14 cellular contexts compared by ENCODE assay signal in the genomic region with DNA sequence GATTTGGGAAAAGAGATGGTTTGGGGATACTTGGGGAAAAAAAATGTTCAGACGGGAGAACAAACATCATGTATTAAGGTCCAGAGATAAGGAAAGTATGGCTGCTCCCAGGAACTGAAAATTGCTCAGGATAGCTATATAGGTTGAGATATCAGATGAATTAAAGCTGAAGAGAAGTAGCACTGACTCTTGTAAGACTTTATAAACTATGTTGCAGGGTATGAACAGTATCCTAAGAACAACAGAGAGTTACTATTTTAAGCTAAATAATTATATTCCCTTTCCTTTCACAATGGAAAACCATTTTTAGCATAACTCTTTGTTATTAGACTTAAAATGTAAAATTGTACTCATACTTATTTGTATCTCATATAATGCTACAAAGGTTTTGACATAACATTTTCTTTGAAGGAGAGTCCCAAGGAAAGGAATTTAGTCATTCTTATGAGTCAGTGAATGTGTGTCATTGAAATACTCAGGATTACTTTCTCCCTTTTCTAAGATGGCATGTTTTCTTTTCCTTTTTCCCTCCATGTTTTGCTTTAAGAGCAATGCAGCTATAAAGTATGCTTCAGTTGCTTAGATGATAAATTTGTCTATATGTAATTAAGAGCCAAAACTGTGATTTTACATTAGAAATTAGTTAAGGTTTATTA.
DNase-seq lines count a peak whose midpoint lies in the region; ATAC-seq and TF ChIP-seq lines count a peak whose summit lies in the region.
"Had no signal": no experiment of that assay in that cellular context is flagged by ENCODE, and none has a peak within 500 bp of the region (broad histone marks: within the 10 kb centered on the region; RNA-seq: fewer than 3 reads in every experiment).

No MANE protein-coding gene starts in this region.

- peak overlapping the region; percentile 6 for H3K4me2 ChIP-seq in osteoblast (ENCODE audit: insufficient read depth, low read length)
- H3K4me2 ChIP-seq: GM23338 had no signal

- TF ChIP-seq CTCF in epithelial cell of esophagus (IDR thresholded peaks at IDR 0.05; ENCODE audit: insufficient read depth, low read depth, low read length, missing control alignments) (no peak), osteoblast (IDR thresholded peaks at IDR 0.05; ENCODE audit: extremely low read depth, low read depth, low read length) (no peak)

- H3K9me3 ChIP-seq in osteoblast (ENCODE audit: low read depth, low read length), result no peaks in the 10 kb centered on the region

- H3K36me3 ChIP-seq in osteoblast (ENCODE audit: insufficient read depth, low read length), result no peaks in the 10 kb centered on the region
- H3K36me3 ChIP-seq: WERI-Rb-1 had no signal

- peak overlapping the region; percentile 36 for H3K27ac ChIP-seq in osteoblast (ENCODE audit: low read depth, low read length)
- H3K27ac ChIP-seq: WERI-Rb-1 had no signal

- no peak overlapping the region for H2AFZ ChIP-seq in osteoblast (ENCODE audit: low read length)
- H2AFZ ChIP-seq: GM23338 had no signal

- ATAC-seq in HG03135 (IDR thresholded peaks at IDR 0.05; ENCODE audit: unreplicated experiment), result no peak
- ATAC-seq in HG03039 (IDR thresholded peaks at IDR 0.05; ENCODE audit: unreplicated experiment), result no peak
- ATAC-seq: GM23338; naive thymus-derived CD4-positive, alpha-beta T cell had no signal

- H3K4me3 ChIP-seq in epithelial cell of esophagus (ENCODE audit: low read length) (no peak overlapping the region), osteoblast (ENCODE audit: insufficient read depth, low read length) (no peak overlapping the region)
- H3K4me3 ChIP-seq: GM23338 had no signal

- peaks cover 6% of the 10 kb centered on the region for H3K79me2 ChIP-seq in osteoblast (ENCODE audit: insufficient read depth, low read length)

- H4K20me1 ChIP-seq in osteoblast (ENCODE audit: insufficient read depth, low read length), result no peaks in the 10 kb centered on the region

- peak; percentile 66 for DNase-seq in EL
- peak; percentile 33 for DNase-seq in RPMI7951 (ENCODE audit: low read depth)
- DNase-seq in epithelial cell of esophagus (ENCODE audit: low read depth), result peak; percentile 65
- DNase-seq in osteoblast (ENCODE audit: insufficient read length, low spot score, missing footprints), result peak; percentile 36
- no peak for DNase-seq in OCI-M1 (lab: John Stamatoyannopoulos, UW)
- DNase-seq in stimulated activated CD4-positive, alpha-beta T cell treated with anti-CD3 and anti-CD28 coated beads, Interleukin-2, amount 100 ng/mL, for 48 hours, result no peak
- DNase-seq: activated CD8-positive, alpha-beta memory T cell treated with anti-CD3 and anti-CD28 coated beads, Interleukin-2, amount 50 U/mL, for 4 hours; activated naive CD8-positive, alpha-beta T cell treated with anti-CD3 and anti-CD28 coated beads for 36 hours; C1 segment of cervical spinal cord; naive thymus-derived CD4-positive, alpha-beta T cell; WERI-Rb-1 had no signal

- H3K27me3 ChIP-seq in osteoblast (ENCODE audit: insufficient read depth, low read length), result no peaks in the 10 kb centered on the region

- H3K4me1 ChIP-seq in osteoblast (ENCODE audit: insufficient read depth, low read length), result peaks cover 5% of the 10 kb centered on the region

Comparison
In these comparisons a context has a peak if more than half of its experiments do, and no peak if none do; other contexts are left out.
1. DNase-seq: peak in EL (single experiment), RPMI7951 (single experiment), epithelial cell of esophagus (single experiment) and osteoblast (single experiment); none in OCI-M1 (single experiment) and stimulated activated CD4-positive, alpha-beta T cell treated with anti-CD3 and anti-CD28 coated beads, Interleukin-2, amount 100 ng/mL, for 48 hours (0 of 2).